In genomic region chr22:37912171-37912570, GRCh38 we compare ENCODE assay signal across 26 cellular contexts. TPM values are rescaled to one million over a fixed set of nuclear protein-coding genes. Genes with fewer than 3 reads are reported as not detected.
DNase-seq lines count a peak whose midpoint lies in the region; ATAC-seq and TF ChIP-seq lines count a peak whose summit lies in the region.
"Had no signal": no experiment of that assay in that cellular context is flagged by ENCODE, and none has a peak within 500 bp of the region (broad histone marks: within the 10 kb centered on the region; RNA-seq: fewer than 3 reads in every experiment).

No MANE protein-coding gene starts in this region.

- no peak for TF ChIP-seq EP300 in transverse colon (IDR thresholded peaks at IDR 0.05; ENCODE audit: low read depth)

- intact Hi-C loops in naive thymus-derived CD4-positive, alpha-beta T cell (cut with micrococcal nuclease): no loop called here
- intact Hi-C loops in transverse colon (cut with DNase I; ENCODE audit: low total_unique reads): no loop called here

- no peaks in the 10 kb centered on the region for H3K27me3 Mint-ChIP-seq in activated naive CD8-positive, alpha-beta T cell
- no peaks in the 10 kb centered on the region for H3K27me3 Mint-ChIP-seq in activated naive CD8-positive, alpha-beta T cell treated with anti-CD3 and anti-CD28 coated beads, Interleukin-2, amount 50 U/mL, for 24 hours
- no peaks in the 10 kb centered on the region for H3K27me3 Mint-ChIP-seq in T-helper 17 cell
- no peaks in the 10 kb centered on the region for H3K27me3 Mint-ChIP-seq in naive thymus-derived CD4-positive, alpha-beta T cell
- no peaks in the 10 kb centered on the region for H3K27me3 Mint-ChIP-seq in stimulated activated memory B cell treated with anti-CD40 and anti-IgM and Interleukin-4, amounts not matched to agents 10 μg/mL and 1 μg/mL and 100 μg/mL, for 72 hours
- H3K27me3 Mint-ChIP-seq: IgD-negative memory B cell had no signal

- no peak for DNase-seq in activated naive CD8-positive, alpha-beta T cell treated with anti-CD3 and anti-CD28 coated beads, Interleukin-2, amount 50 U/mL, for 24 hours
- DNase-seq in T-helper 17 cell (no peak), transverse colon (no peak), NK-92 (lab: John Stamatoyannopoulos, UW; ENCODE audit: unreplicated experiment) (no peak)
- peak in 1 of 9 donors; percentile 36 for DNase-seq in naive thymus-derived CD4-positive, alpha-beta T cell
- DNase-seq: activated CD4-positive, CD25-positive, alpha-beta regulatory T cell treated with anti-CD3 and anti-CD28 coated beads, Interleukin-2, amount 50 U/mL, for 72 hours; activated gamma-delta T cell treated with Interleukin-2 at 50 U/mL for 16 hours; effector CD4-positive, alpha-beta T cell; GF-D8; kidney glomerular epithelial cell; NCI-H1417 treated with DMSO at 0.1 percent for 48 hours; NCI-H524; small intestine; stimulated activated CD4-positive, alpha-beta T cell treated with anti-CD3 and anti-CD28 coated beads, Interleukin-4, amount 100 ng/mL, for 1 hour; substantia nigra had no signal

- TF ChIP-seq POLR2A in transverse colon (IDR thresholded peaks at IDR 0.05): no peak

- peak overlapping the region; percentile 3 for H3K27ac ChIP-seq in naive thymus-derived CD4-positive, alpha-beta T cell (ENCODE audit: low read depth, low read length)
- peak overlapping the region; percentile 36 to 93 (median 85) for H3K27ac ChIP-seq in transverse colon
- H3K27ac ChIP-seq: ascending aorta had no signal

- no peak for ATAC-seq in activated naive CD8-positive, alpha-beta T cell treated with anti-CD3 and anti-CD28 coated beads, Interleukin-2, amount 50 U/mL, for 24 hours
- ATAC-seq in T-helper 17 cell (peak; percentile 55), HG03520 (IDR thresholded peaks at IDR 0.05; ENCODE audit: unreplicated experiment) (no peak)
- ATAC-seq in naive thymus-derived CD4-positive, alpha-beta T cell: peak; percentile 48
- no peak for ATAC-seq in stimulated activated memory B cell treated with anti-CD40 and anti-IgM and Interleukin-4, amounts not matched to agents 10 μg/mL and 1 μg/mL and 100 μg/mL, for 72 hours

- peaks cover 0 to 16% (median 0%) of the 10 kb centered on the region in 3 experiments for H3K36me3 ChIP-seq in naive thymus-derived CD4-positive, alpha-beta T cell (ENCODE audit: control insufficient read depth in 2 of 3, insufficient read depth in 3 of 3, low read length in 3 of 3)
- peaks cover 0 to 10% (median 0%) of the 10 kb centered on the region in 4 donors for H3K36me3 ChIP-seq in transverse colon

- no peaks in the 10 kb centered on the region for H3K9me3 ChIP-seq in T-helper 17 cell (ENCODE audit: control insufficient read depth, low read length, poor library complexity, severe bottlenecking)
- no peaks in the 10 kb centered on the region for H3K9me3 ChIP-seq in naive thymus-derived CD4-positive, alpha-beta T cell (ENCODE audit: control insufficient read depth in 2 of 3, low read length in 3 of 3)
- no peaks in the 10 kb centered on the region for H3K9me3 ChIP-seq in transverse colon
- H3K9me3 ChIP-seq: ascending aorta, prostate gland had no signal

- in situ Hi-C loops in transverse colon (cut with MboI; ENCODE audit: low pct_ligation_motif_present in 1 of 4, low pct_unique_long_range_greater_than_20kb in 1 of 4, low sequenced_read_pairs in 3 of 4): no loop called here

- no peaks in the 10 kb centered on the region for H3K9me3 Mint-ChIP-seq in activated naive CD8-positive, alpha-beta T cell (ENCODE audit: low read depth)
- H3K9me3 Mint-ChIP-seq in activated naive CD8-positive, alpha-beta T cell treated with anti-CD3 and anti-CD28 coated beads, Interleukin-2, amount 50 U/mL, for 24 hours: no peaks in the 10 kb centered on the region
- H3K9me3 Mint-ChIP-seq in naive thymus-derived CD4-positive, alpha-beta T cell: peaks cover 0 to 2% (median 0%) of the 10 kb centered on the region in 11 donors
- no peaks in the 10 kb centered on the region for H3K9me3 Mint-ChIP-seq in stimulated activated memory B cell treated with anti-CD40 and anti-IgM and Interleukin-4, amounts not matched to agents 10 μg/mL and 1 μg/mL and 100 μg/mL, for 72 hours
- H3K9me3 Mint-ChIP-seq: CD14-positive monocyte, IgD-negative memory B cell, nephron had no signal

- WGBS in transverse colon (ENCODE audit: low coverage in 1 of 2), 2 donors: 84 to 93% methylated on average over 5 to 8 of the region's 8 CpGs

- peaks cover 0 to 5% of the 10 kb centered on the region in 2 donors for H3K4me1 ChIP-seq in naive thymus-derived CD4-positive, alpha-beta T cell (ENCODE audit: control insufficient read depth in 2 of 2, insufficient read depth in 2 of 2, low read length in 2 of 2)
- H3K4me1 ChIP-seq in transverse colon: peaks cover 2 to 35% (median 11%) of the 10 kb centered on the region in 4 donors

- H3K4me3 Mint-ChIP-seq in activated naive CD8-positive, alpha-beta T cell: no peak overlapping the region
- no peak overlapping the region for H3K4me3 Mint-ChIP-seq in activated naive CD8-positive, alpha-beta T cell treated with anti-CD3 and anti-CD28 coated beads, Interleukin-2, amount 50 U/mL, for 24 hours
- no peak overlapping the region for H3K4me3 Mint-ChIP-seq in T-helper 17 cell
- no peak overlapping the region for H3K4me3 Mint-ChIP-seq in naive thymus-derived CD4-positive, alpha-beta T cell
- no peak overlapping the region for H3K4me3 Mint-ChIP-seq in stimulated activated memory B cell treated with anti-CD40 and anti-IgM and Interleukin-4, amounts not matched to agents 10 μg/mL and 1 μg/mL and 100 μg/mL, for 72 hours
- H3K4me3 Mint-ChIP-seq: CD14-positive monocyte had no signal

- no peak overlapping the region for H3K4me3 ChIP-seq in naive thymus-derived CD4-positive, alpha-beta T cell (ENCODE audit: low read length)
- H3K4me3 ChIP-seq in transverse colon: no peak overlapping the region
- H3K4me3 ChIP-seq: ascending aorta, prostate gland had no signal

- no peaks in the 10 kb centered on the region for H3K27me3 ChIP-seq in naive thymus-derived CD4-positive, alpha-beta T cell (ENCODE audit: control insufficient read depth in 2 of 2, insufficient read depth in 2 of 2, low read length in 2 of 2)
- no peaks in the 10 kb centered on the region for H3K27me3 ChIP-seq in transverse colon
- H3K27me3 ChIP-seq: ascending aorta had no signal

- CTCF ChIA-PET in naive thymus-derived CD4-positive, alpha-beta T cell (lab: Charles Lee): no interaction called here

- peak overlapping the region; percentile 50 for H3K27ac Mint-ChIP-seq in activated naive CD8-positive, alpha-beta T cell
- no peak overlapping the region for H3K27ac Mint-ChIP-seq in activated naive CD8-positive, alpha-beta T cell treated with anti-CD3 and anti-CD28 coated beads, Interleukin-2, amount 50 U/mL, for 24 hours
- no peak overlapping the region for H3K27ac Mint-ChIP-seq in T-helper 17 cell
- peak overlapping the region in 6 of 9 donors; percentile 43 to 72 (median 59) for H3K27ac Mint-ChIP-seq in naive thymus-derived CD4-positive, alpha-beta T cell
- H3K27ac Mint-ChIP-seq in stimulated activated memory B cell treated with anti-CD40 and anti-IgM and Interleukin-4, amounts not matched to agents 10 μg/mL and 1 μg/mL and 100 μg/mL, for 72 hours: no peak overlapping the region

- no peak for TF ChIP-seq CTCF in transverse colon (IDR thresholded peaks at IDR 0.05)

- no peaks in the 10 kb centered on the region for H3K36me3 Mint-ChIP-seq in activated naive CD8-positive, alpha-beta T cell
- no peaks in the 10 kb centered on the region for H3K36me3 Mint-ChIP-seq in activated naive CD8-positive, alpha-beta T cell treated with anti-CD3 and anti-CD28 coated beads, Interleukin-2, amount 50 U/mL, for 24 hours (ENCODE audit: low read depth)
- no peaks in the 10 kb centered on the region for H3K36me3 Mint-ChIP-seq in T-helper 17 cell (ENCODE audit: low read depth)
- peaks cover 0 to 16% (median 4%) of the 10 kb centered on the region in 5 donors for H3K36me3 Mint-ChIP-seq in naive thymus-derived CD4-positive, alpha-beta T cell
- H3K36me3 Mint-ChIP-seq in stimulated activated memory B cell treated with anti-CD40 and anti-IgM and Interleukin-4, amounts not matched to agents 10 μg/mL and 1 μg/mL and 100 μg/mL, for 72 hours: peaks cover 12% of the 10 kb centered on the region

- peaks cover 31% of the 10 kb centered on the region for H3K4me1 Mint-ChIP-seq in activated naive CD8-positive, alpha-beta T cell (ENCODE audit: low read depth)
- peaks cover 11% of the 10 kb centered on the region for H3K4me1 Mint-ChIP-seq in activated naive CD8-positive, alpha-beta T cell treated with anti-CD3 and anti-CD28 coated beads, Interleukin-2, amount 50 U/mL, for 24 hours
- peaks cover 25% of the 10 kb centered on the region for H3K4me1 Mint-ChIP-seq in T-helper 17 cell
- peaks cover 18 to 34% (median 26%) of the 10 kb centered on the region in 7 donors for H3K4me1 Mint-ChIP-seq in naive thymus-derived CD4-positive, alpha-beta T cell
- peaks cover 27% of the 10 kb centered on the region for H3K4me1 Mint-ChIP-seq in stimulated activated memory B cell treated with anti-CD40 and anti-IgM and Interleukin-4, amounts not matched to agents 10 μg/mL and 1 μg/mL and 100 μg/mL, for 72 hours

- POLR2A ChIA-PET in naive thymus-derived CD4-positive, alpha-beta T cell (lab: Charles Lee): no interaction called here

RNA-seq across cellular contexts. Expression of gene MICALL1, which starts 6.1 kb away (rescaled TPM):
- total RNA-seq in T-helper 17 cell: 10 to 100 TPM; 19.2 to 21.9 TPM
- 10 to 100 TPM; 22.2 to 40.0 (median 27.8) TPM for total RNA-seq in naive thymus-derived CD4-positive, alpha-beta T cell
- polyA plus RNA-seq in naive thymus-derived CD4-positive, alpha-beta T cell: 1 to 10 TPM; 2.2 to 7.3 TPM
- total RNA-seq in transverse colon: 10 to 100 TPM; 26.8 to 87.2 (median 37.3) TPM

RNA-seq across cellular contexts. Expression of gene C22orf23, which starts 41.2 kb away (rescaled TPM):
- total RNA-seq in T-helper 17 cell (not detected), transverse colon (not detected)
- under 1 TPM in 1 of 5 experiments, not detected in 4; 0.31 TPM for total RNA-seq in naive thymus-derived CD4-positive, alpha-beta T cell
- polyA plus RNA-seq in naive thymus-derived CD4-positive, alpha-beta T cell: not detected
- total RNA-seq: ascending aorta, chondrocyte, esophagus mucosa, mesenteric fat pad had no signal
- polyA plus RNA-seq: CD14-positive monocyte, IgD-negative memory B cell had no signal

RNA-seq across cellular contexts. Expression of gene POLR2F, which starts 41.3 kb away (rescaled TPM):
- total RNA-seq in T-helper 17 cell (10 to 100 TPM; 25.9 to 27.7 TPM), transverse colon (10 to 100 TPM in 3 of 4 donors, 1 to 10 TPM in 1; 7.6 to 65.5 (median 32.6) TPM)
- 10 to 100 TPM; 25.9 to 67.8 (median 43.9) TPM for total RNA-seq in naive thymus-derived CD4-positive, alpha-beta T cell
- 100 to 1,000 TPM; 108 to 137 TPM for polyA plus RNA-seq in naive thymus-derived CD4-positive, alpha-beta T cell

Comparison
In these comparisons a context has a peak if more than half of its experiments do, and no peak if none do; other contexts are left out.
1. H3K27ac Mint-ChIP-seq: peak in activated naive CD8-positive, alpha-beta T cell (single experiment) and naive thymus-derived CD4-positive, alpha-beta T cell (6 of 9); none in activated naive CD8-positive, alpha-beta T cell treated with anti-CD3 and anti-CD28 coated beads, Interleukin-2, amount 50 U/mL, for 24 hours (single experiment), T-helper 17 cell (single experiment) and stimulated activated memory B cell treated with anti-CD40 and anti-IgM and Interleukin-4, amounts not matched to agents 10 μg/mL and 1 μg/mL and 100 μg/mL, for 72 hours (single experiment).
2. ATAC-seq: peak in T-helper 17 cell (single experiment) and naive thymus-derived CD4-positive, alpha-beta T cell (single experiment); none in activated naive CD8-positive, alpha-beta T cell treated with anti-CD3 and anti-CD28 coated beads, Interleukin-2, amount 50 U/mL, for 24 hours (single experiment), HG03520 (single experiment) and stimulated activated memory B cell treated with anti-CD40 and anti-IgM and Interleukin-4, amounts not matched to agents 10 μg/mL and 1 μg/mL and 100 μg/mL, for 72 hours (single experiment).